Comparison of ENCODE assay signal across 23 cellular contexts in genomic region chr9:24708808-24709207, GRCh38.
"Had no signal": no experiment of that assay in that cellular context is flagged by ENCODE, and none has a peak within 500 bp of the region (broad histone marks: within the 10 kb centered on the region; RNA-seq: fewer than 3 reads in every experiment).

No MANE protein-coding gene starts in this region.

- H3K4me3 ChIP-seq: colonic mucosa, esophagus squamous epithelium, gastrocnemius medialis, heart right ventricle, left lung, lower lobe of right lung, mucosa of descending colon had no signal

- H3K27ac ChIP-seq: colonic mucosa, epithelial cell of prostate, esophagus squamous epithelium, gastrocnemius medialis, heart right ventricle, left lung, lower lobe of right lung had no signal

- DNase-seq: colonic mucosa; cortex of kidney; effector CD8-positive, alpha-beta T cell; effector memory CD8-positive, alpha-beta T cell; endodermal cell; erythroblast; esophagus squamous epithelium; foreskin fibroblast; foreskin melanocyte; gastrocnemius medialis; glutamatergic neuron; head of caudate nucleus; heart right ventricle; hippocampal formation; left cardiac atrium; left lung; left ventricle myocardium superior; lower lobe of right lung; mesenchymal stem cell; mucosa of descending colon; naive B cell had no signal

- ATAC-seq: effector memory CD8-positive, alpha-beta T cell; esophagus mucosa; gastrocnemius medialis; heart right ventricle; left cardiac atrium; left lung; left ventricle myocardium superior; lower lobe of right lung; mucosa of descending colon had no signal

- H3K9me3 ChIP-seq: colonic mucosa, gastrocnemius medialis, lower lobe of right lung, mucosa of descending colon had no signal

- H3K27me3 ChIP-seq: colonic mucosa, esophagus squamous epithelium, gastrocnemius medialis, heart right ventricle, left lung had no signal

- H3K4me1 ChIP-seq: colonic mucosa, esophagus squamous epithelium, gastrocnemius medialis, heart right ventricle, left lung, lower lobe of right lung had no signal

- H3K36me3 ChIP-seq: colonic mucosa, esophagus squamous epithelium, gastrocnemius medialis, heart right ventricle, left lung, lower lobe of right lung had no signal
